7 cellular contexts compared by ENCODE assay signal in genomic region chr7:25159983-25160596, GRCh38. TPM values are rescaled to one million over a fixed set of nuclear protein-coding genes. Genes with fewer than 3 reads are reported as not detected.
A peak's percentile ranks its signal among the peaks of the same experiment; 100 is the strongest.
DNase-seq lines count a peak whose midpoint lies in the region; ATAC-seq and TF ChIP-seq lines count a peak whose summit lies in the region.
"Not testable (repeated sequence)": the region's sequence is repeated elsewhere in the genome, so short reads cannot be mapped to it uniquely, and the experiment has no call there.

No MANE protein-coding gene starts in this region.

- not testable (repeated sequence) for H3K36me3 ChIP-seq in DOHH2 (ENCODE audit: control insufficient read depth, low read length); mucosa of descending colon (ENCODE audit: low read depth)

- not testable (repeated sequence) for H4K20me1 ChIP-seq in DOHH2 (ENCODE audit: control insufficient read depth, insufficient read depth, low read depth, low read length)

- H3K4me1 ChIP-seq in DOHH2 (ENCODE audit: control insufficient read depth, low read length); foreskin keratinocyte; mucosa of descending colon (ENCODE audit: low read depth): not testable (repeated sequence)

- H3K27me3 ChIP-seq in DOHH2 (ENCODE audit: control insufficient read depth, low read length); foreskin keratinocyte: not testable (repeated sequence)

- H3K79me2 ChIP-seq in DOHH2 (ENCODE audit: control insufficient read depth, low read length) = not testable (repeated sequence)

- DNase-seq in NCI-H2081 treated with DMSO at 0.1 percent for 48 hours (lab: John Stamatoyannopoulos, UW) (peak; percentile 55), RPMI8226 (peak; percentile 75), astrocyte of the hippocampus (ENCODE audit: low read depth, low spot score) (peak; percentile 62), mucosa of descending colon (peak in 1 of 3 donors; percentile 40)
- DNase-seq in foreskin keratinocyte = not testable (repeated sequence)

- intact Hi-C loops in mucosa of descending colon (cut with DNase I, micrococcal nuclease) = not testable (repeated sequence)

- not testable (repeated sequence) for H3F3A ChIP-seq in DOHH2 (ENCODE audit: control insufficient read depth, insufficient read depth)

- not testable (repeated sequence) for H3K4me3 ChIP-seq in DOHH2 (ENCODE audit: low read length); mucosa of descending colon

- ATAC-seq in HG02885 (IDR thresholded peaks at IDR 0.05; ENCODE audit: poor library complexity, unreplicated experiment) (peak; percentile 46), foreskin keratinocyte (peak; percentile 36), mucosa of descending colon (peak; percentile 56)

- not testable (repeated sequence) for H3K9me2 ChIP-seq in DOHH2 (replicated peaks; ENCODE audit: control insufficient read depth, low read length)

- not testable (repeated sequence) for H3K27ac ChIP-seq in DOHH2 (ENCODE audit: low read depth, low read length); foreskin keratinocyte

- not testable (repeated sequence) for H3K4me2 ChIP-seq in DOHH2 (ENCODE audit: low read length)

- peak; percentile 51 for TF ChIP-seq CTCF in DOHH2 (IDR thresholded peaks at IDR 0.05; ENCODE audit: low read depth, low read length, poor library complexity, severe bottlenecking)
- peak; percentile 60 for TF ChIP-seq CTCF in foreskin keratinocyte (conservative IDR thresholded peaks at IDR 0.05)
- peak; percentile 4 for TF ChIP-seq CTCF in mucosa of descending colon (IDR thresholded peaks at IDR 0.05)

- H3K9me3 ChIP-seq in DOHH2 (ENCODE audit: control insufficient read depth, insufficient read depth, low read length); mucosa of descending colon: not testable (repeated sequence)

RNA-seq across cellular contexts. Expression of gene CYCS, which starts 35.0 kb away (rescaled TPM):
- total RNA-seq in foreskin keratinocyte = 197 and 213 TPM in 2 replicates
- 183 and 230 TPM in 2 replicates for polyA plus RNA-seq in foreskin keratinocyte
- total RNA-seq in mucosa of descending colon = 100 to 1,000 TPM; 219 to 360 (median 339) TPM

Comparison
In these comparisons a context has a peak if more than half of its experiments do, and no peak if none do; other contexts are left out.
1. CTCF ChIP-seq: peak in every context shown above with its lines; median percentile 60 in foreskin keratinocyte; 51 in DOHH2; 4 in mucosa of descending colon.